In genomic region chr1:147051136-147051535, GRCh38 we compare ENCODE assay signal across 3 cellular contexts.
"Had no signal": no experiment of that assay in that cellular context is flagged by ENCODE, and none has a peak within 500 bp of the region (broad histone marks: within the 10 kb centered on the region; RNA-seq: fewer than 3 reads in every experiment).

No MANE protein-coding gene starts in this region.

- DNase-seq: GDM1, GF-D8 had no signal

- ATAC-seq: GM12878 had no signal
